ENCODE assay signal across 8 cellular contexts in genomic region chr2:36433311-36434217, GRCh38.
A peak's percentile ranks its signal among the peaks of the same experiment; 100 is the strongest.
DNase-seq lines count a peak whose midpoint lies in the region; ATAC-seq and TF ChIP-seq lines count a peak whose summit lies in the region.
"Had no signal": no experiment of that assay in that cellular context is flagged by ENCODE, and none has a peak within 500 bp of the region (broad histone marks: within the 10 kb centered on the region; RNA-seq: fewer than 3 reads in every experiment).

No MANE protein-coding gene starts in this region.

- ATAC-seq in thoracic aorta (ENCODE audit: insufficient number of reproducible peaks, low FRiP score, low read depth) (peak; percentile 33), GM19035 (IDR thresholded peaks at IDR 0.05; ENCODE audit: unreplicated experiment) (no peak)
- ATAC-seq: upper lobe of right lung had no signal

- in situ Hi-C loops in brain microvascular endothelial cell (cut with HindIII; ENCODE audit: low pct_ligation_motif_present, low sequenced_read_pairs), result no loop called here

- H3K36me3 ChIP-seq in brain microvascular endothelial cell (replicated peaks) (no peaks in the 10 kb centered on the region), thoracic aorta (no peaks in the 10 kb centered on the region)
- H3K36me3 ChIP-seq: upper lobe of right lung had no signal

- H3K27me3 ChIP-seq in brain microvascular endothelial cell (replicated peaks) (no peaks in the 10 kb centered on the region), layer of hippocampus (ENCODE audit: control insufficient read depth, insufficient read depth, low read length) (no peaks in the 10 kb centered on the region), thoracic aorta (replicated peaks; ENCODE audit: insufficient read depth) (no peaks in the 10 kb centered on the region)
- H3K27me3 ChIP-seq: upper lobe of right lung had no signal

- no peak overlapping the region for H3K4me3 ChIP-seq in brain microvascular endothelial cell (ENCODE audit: low read depth, low read length)
- peak overlapping the region; percentile 48 for H3K4me3 ChIP-seq in thoracic aorta
- H3K4me3 ChIP-seq: upper lobe of right lung had no signal

- H3K27ac ChIP-seq in brain microvascular endothelial cell, result peak overlapping the region; percentile 89
- H3K27ac ChIP-seq in layer of hippocampus (ENCODE audit: low read depth, low read length), result peak overlapping the region; percentile 42
- H3K27ac ChIP-seq in thoracic aorta, result peak overlapping the region; percentile 75 to 83
- H3K27ac ChIP-seq: upper lobe of right lung had no signal

- DNase-seq in M059J (ENCODE audit: low read depth), result peak; percentile 24
- peak; percentile 63 for DNase-seq in brain microvascular endothelial cell
- no peak for DNase-seq in thoracic aorta (ENCODE audit: low spot score)
- no peak for DNase-seq in HK-2 (ENCODE audit: unreplicated experiment)
- no peak for DNase-seq in germinal center (ENCODE audit: low spot score)
- DNase-seq: upper lobe of right lung had no signal

- no peaks in the 10 kb centered on the region for H3K9me3 ChIP-seq in thoracic aorta
- H3K9me3 ChIP-seq: upper lobe of right lung had no signal

- H3K4me1 ChIP-seq in thoracic aorta (ENCODE audit: control insufficient read depth in 1 of 2, low read depth in 2 of 2), result peaks cover 41 to 80% of the 10 kb centered on the region in 2 donors

- TF ChIP-seq CTCF in brain microvascular endothelial cell (IDR thresholded peaks at IDR 0.05; ENCODE audit: low read depth, low read length, missing control alignments) (no peak), thoracic aorta (IDR thresholded peaks at IDR 0.05) (no peak)

Comparison
In these comparisons a context has a peak if more than half of its experiments do, and no peak if none do; other contexts are left out.
1. DNase-seq: peak in M059J (single experiment) and brain microvascular endothelial cell (single experiment); none in thoracic aorta (single experiment), HK-2 (single experiment) and germinal center (single experiment).
2. Peak in every context shown above with its lines, with median percentiles within 50 percentile points of each other: H3K27ac ChIP-seq.